12 cellular contexts compared by ENCODE assay signal in the genomic region with DNA sequence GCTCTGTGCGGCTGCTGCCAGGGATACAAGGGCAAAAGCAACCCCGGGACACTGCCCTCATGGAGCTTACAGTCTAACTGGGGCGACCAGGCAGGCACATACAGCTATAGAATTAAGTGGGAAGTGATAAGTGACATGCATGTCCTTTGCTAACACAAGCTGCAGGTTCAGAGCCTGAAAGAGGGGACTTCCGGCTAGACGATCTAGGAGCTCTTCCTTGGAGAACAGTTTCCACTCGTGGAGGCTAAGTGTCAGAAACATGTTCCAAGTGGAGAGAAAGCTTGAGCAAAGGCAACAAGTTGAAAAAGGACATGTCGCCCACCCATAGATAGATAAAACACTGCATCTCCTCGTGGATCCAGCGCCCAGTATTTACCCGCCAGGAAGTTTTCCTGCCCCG. TPM values are rescaled to one million over a fixed set of nuclear protein-coding genes. Genes with fewer than 3 reads are reported as not detected.
DNase-seq lines count a peak whose midpoint lies in the region; ATAC-seq and TF ChIP-seq lines count a peak whose summit lies in the region.
"Had no signal": no experiment of that assay in that cellular context is flagged by ENCODE, and none has a peak within 500 bp of the region (broad histone marks: within the 10 kb centered on the region; RNA-seq: fewer than 3 reads in every experiment).

No MANE protein-coding gene starts in this region.

- ATAC-seq in psoas muscle (no peak), HG03280 (IDR thresholded peaks at IDR 0.05; ENCODE audit: unreplicated experiment) (no peak)

- H3K9ac ChIP-seq in MM.1S (ENCODE audit: low read length) = no peak overlapping the region
- H3K9ac ChIP-seq in Karpas-422 (ENCODE audit: low read length) = no peak overlapping the region

- TF ChIP-seq POLR2A in testis (IDR thresholded peaks at IDR 0.05) = no peak

- no peaks in the 10 kb centered on the region for H3K79me2 ChIP-seq in MM.1S (ENCODE audit: low read length)
- H3K79me2 ChIP-seq in Karpas-422 (ENCODE audit: low read length) = no peaks in the 10 kb centered on the region
- H3K79me2 ChIP-seq: hepatocyte had no signal

- H3K27me3 ChIP-seq in MM.1S (replicated peaks; ENCODE audit: insufficient read depth, low read length) (peaks cover 71% of the 10 kb centered on the region), psoas muscle (ENCODE audit: insufficient read depth in 3 of 3, low read length in 2 of 3) (peaks cover 2 to 100% (median 76%) of the 10 kb centered on the region in 3 donors), testis (peaks cover 10% of the 10 kb centered on the region), Karpas-422 (ENCODE audit: low read length) (no peaks in the 10 kb centered on the region)

- H4K20me1 ChIP-seq in MM.1S (ENCODE audit: insufficient read depth, low read length) = no peaks in the 10 kb centered on the region
- no peaks in the 10 kb centered on the region for H4K20me1 ChIP-seq in Karpas-422 (ENCODE audit: insufficient read depth, low read depth, low read length)

- H3K27ac ChIP-seq in MM.1S (ENCODE audit: low read length) (no peak overlapping the region), psoas muscle (no peak overlapping the region), testis (no peak overlapping the region), Karpas-422 (ENCODE audit: low read length) (no peak overlapping the region)
- H3K27ac ChIP-seq: hepatocyte had no signal

- peak overlapping the region; percentile 80 for H3K4me2 ChIP-seq in MM.1S (ENCODE audit: low read depth, low read length)
- no peak overlapping the region for H3K4me2 ChIP-seq in Karpas-422 (ENCODE audit: low read depth, low read length, poor library complexity, severe bottlenecking)

- no peak for TF ChIP-seq CTCF in MM.1S (IDR thresholded peaks at IDR 0.05; ENCODE audit: low read length)
- no peak for TF ChIP-seq CTCF in glutamatergic neuron (IDR thresholded peaks at IDR 0.05; ENCODE audit: partially characterized antibody, unreplicated experiment)
- TF ChIP-seq CTCF in psoas muscle (IDR thresholded peaks at IDR 0.05) = no peak
- TF ChIP-seq CTCF in testis (IDR thresholded peaks at IDR 0.05) = no peak

- H2AFZ ChIP-seq in MM.1S (ENCODE audit: low read length) = peak overlapping the region; percentile 57
- H2AFZ ChIP-seq in Karpas-422 (ENCODE audit: low read length) = no peak overlapping the region
- H2AFZ ChIP-seq: hepatocyte had no signal

- H3K4me3 ChIP-seq in GM08714 (ENCODE audit: low read length) = peak overlapping the region; percentile 7; the same call in 1 of the 2 replicates
- peak overlapping the region; percentile 54 for H3K4me3 ChIP-seq in MM.1S (ENCODE audit: low read length)
- H3K4me3 ChIP-seq in psoas muscle = peak overlapping the region; percentile 52
- no peak overlapping the region for H3K4me3 ChIP-seq in testis
- no peak overlapping the region for H3K4me3 ChIP-seq in Karpas-422 (ENCODE audit: low read length)
- H3K4me3 ChIP-seq: hepatocyte, lung had no signal

- H3K4me1 ChIP-seq in MM.1S (ENCODE audit: low read length) (no peaks in the 10 kb centered on the region; the same call in 1 of the 2 replicates), psoas muscle (peaks cover 27% of the 10 kb centered on the region), testis (peaks cover 9% of the 10 kb centered on the region), Karpas-422 (ENCODE audit: low read length) (peaks cover 5% of the 10 kb centered on the region; the same call in 1 of the 2 replicates)

- no peaks in the 10 kb centered on the region for H3K36me3 Mint-ChIP-seq in glutamatergic neuron (ENCODE audit: unreplicated experiment)

- H3K9me2 ChIP-seq in MM.1S (replicated peaks; ENCODE audit: insufficient read depth, low read length) = no peaks in the 10 kb centered on the region
- H3K9me2 ChIP-seq in Karpas-422 (replicated peaks; ENCODE audit: insufficient read depth, low read length) = no peaks in the 10 kb centered on the region

- H3K4me3 Mint-ChIP-seq in glutamatergic neuron (ENCODE audit: unreplicated experiment) = peak overlapping the region; percentile 78

- peaks cover 12% of the 10 kb centered on the region for H3K4me1 Mint-ChIP-seq in glutamatergic neuron (ENCODE audit: low read depth, unreplicated experiment)

- no peaks in the 10 kb centered on the region for H3F3A ChIP-seq in MM.1S (ENCODE audit: insufficient read depth, low read length)

- H3K36me3 ChIP-seq in MM.1S (replicated peaks; ENCODE audit: insufficient read depth, low read length) (no peaks in the 10 kb centered on the region), psoas muscle (ENCODE audit: insufficient read depth in 1 of 2, low read depth in 1 of 2) (no peaks in the 10 kb centered on the region), testis (ENCODE audit: low read depth, missing control alignments) (no peaks in the 10 kb centered on the region), Karpas-422 (ENCODE audit: insufficient read depth, low read length) (no peaks in the 10 kb centered on the region)

- peaks cover 23% of the 10 kb centered on the region for H3K9me3 Mint-ChIP-seq in glutamatergic neuron (ENCODE audit: unreplicated experiment)

- H3K9me3 ChIP-seq in MM.1S (replicated peaks; ENCODE audit: insufficient read depth, low read length) (no peaks in the 10 kb centered on the region), psoas muscle (no peaks in the 10 kb centered on the region), testis (no peaks in the 10 kb centered on the region), Karpas-422 (ENCODE audit: low read length) (no peaks in the 10 kb centered on the region)

- WGBS in psoas muscle, 3 donors = 31 to 43% (median 32%) methylated on average over 11 of the region's 11 CpGs
- WGBS in testis, 2 donors = 7 to 9% methylated on average over 10 to 11 of the region's 11 CpGs

- H3K27ac Mint-ChIP-seq in glutamatergic neuron (ENCODE audit: unreplicated experiment) = no peak overlapping the region

- intact Hi-C loops in psoas muscle (cut with DNase I) (no loop called here), testis (cut with DNase I; ENCODE audit: low total_unique reads) (no loop called here)

- no peak for DNase-seq in MM.1S
- no peak for DNase-seq in glutamatergic neuron
- DNase-seq in psoas muscle = no peak
- DNase-seq in testis = no peak
- DNase-seq in Karpas-422 = no peak
- DNase-seq: SHP77 had no signal

- H3K27me3 Mint-ChIP-seq in glutamatergic neuron (ENCODE audit: unreplicated experiment) = peaks cover 59% of the 10 kb centered on the region

RNA-seq across cellular contexts. Expression of a gene that starts 0.5 kb away (rescaled TPM):
- total RNA-seq in glutamatergic neuron (ENCODE audit: unreplicated experiment) (not detected), psoas muscle (not detected), testis (under 1 TPM; 0.19 to 0.24 TPM)
- polyA plus RNA-seq in psoas muscle (not detected), testis (ENCODE audit: insufficient read depth, low read depth, low replicate concordance) (0.16 TPM)
- not detected in 2 replicates for total RNA-seq in Karpas-422 (2014; rRNA removed; shearing (Covaris generic); ENCODE audit: low replicate concordance)
- total RNA-seq: epithelial cell of proximal tubule, lung, subcutaneous adipose tissue had no signal
- polyA plus RNA-seq: hepatocyte, lung had no signal

Comparison
In these comparisons a context has a peak if more than half of its experiments do, and no peak if none do; other contexts are left out.
1. H3K4me3 ChIP-seq: peak in GM08714 (single experiment), MM.1S (single experiment) and psoas muscle (single experiment); none in testis (0 of 2) and Karpas-422 (single experiment).